ENCODE assay signal across 8 cellular contexts in the genomic region with DNA sequence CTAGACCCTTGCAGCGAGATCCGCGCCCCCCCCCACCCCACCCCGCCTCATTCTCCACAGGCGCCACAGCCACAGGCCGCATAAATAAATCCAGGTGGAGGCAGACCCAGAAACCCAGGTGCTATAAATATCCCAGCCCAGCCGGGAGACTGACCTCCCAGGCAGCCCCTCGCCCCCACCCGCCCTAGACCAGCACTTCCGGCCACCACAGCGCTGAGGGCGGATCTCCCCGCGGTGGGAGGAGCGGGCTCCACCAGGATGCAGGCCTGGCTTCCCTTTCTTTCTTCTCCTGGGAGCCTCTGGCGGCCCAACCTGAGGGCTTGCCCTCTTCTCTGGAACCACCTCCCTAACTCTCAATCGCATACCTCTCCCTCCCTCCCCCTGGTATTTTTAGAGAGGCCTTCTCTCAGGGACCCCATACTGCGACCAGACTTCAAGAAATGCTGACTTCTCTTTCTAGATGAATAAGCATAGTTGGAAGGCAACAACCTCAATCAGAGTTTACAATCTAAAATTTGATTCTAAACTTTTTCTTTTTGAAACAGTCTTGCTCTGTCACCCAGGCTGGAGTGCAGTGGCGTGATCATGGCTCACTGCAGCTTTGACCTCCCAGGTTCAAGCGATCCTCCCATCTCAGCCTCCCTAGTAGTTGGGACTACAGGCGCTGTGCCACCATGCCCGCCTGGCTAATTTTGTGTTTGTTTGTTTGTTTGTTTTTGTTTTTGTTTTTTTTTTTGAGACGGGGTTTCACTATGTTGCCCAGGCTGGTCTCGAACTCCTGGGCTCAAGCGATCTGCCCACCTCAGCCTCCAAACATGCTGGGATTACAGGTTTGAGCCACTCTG. TPM values are rescaled to one million over a fixed set of nuclear protein-coding genes. Genes with fewer than 3 reads are reported as not detected.
DNase-seq lines count a peak whose midpoint lies in the region; ATAC-seq lines count a peak whose summit lies in the region.

No MANE protein-coding gene starts in this region.

- H3K9me3 Mint-ChIP-seq in activated T-helper 1 cell treated with anti-CD3 and anti-CD28 coated beads, Interleukin-12 subunit alpha, Interleukin-12 subunit beta, Interleukin-2, Interleukin-4 antibody, amounts not matched to agents 30 ng/mL and 10 ng/mL and 1 ng/mL, durations not matched to agents 14 hours and 24 hours and 36 hours = peaks cover 13% of the 10 kb centered on the region

- ATAC-seq in HG02970 (IDR thresholded peaks at IDR 0.05; ENCODE audit: low FRiP score, unreplicated experiment) (peak; percentile 5), left ventricle myocardium superior (peak; percentile 66), sciatic nerve (peak; percentile 75)

- H3K4me3 Mint-ChIP-seq in activated T-helper 1 cell treated with anti-CD3 and anti-CD28 coated beads, Interleukin-12 subunit alpha, Interleukin-12 subunit beta, Interleukin-2, Interleukin-4 antibody, amounts not matched to agents 30 ng/mL and 10 ng/mL and 1 ng/mL, durations not matched to agents 14 hours and 24 hours and 36 hours = peak overlapping the region; percentile 73

- peaks cover 9% of the 10 kb centered on the region for H3K9me3 ChIP-seq in ES-I3 (ENCODE audit: control insufficient read depth, insufficient read depth, low read length)

- intact Hi-C loops in activated T-helper 1 cell treated with anti-CD3 and anti-CD28 coated beads, Interleukin-12 subunit alpha, Interleukin-12 subunit beta, Interleukin-2, Interleukin-4 antibody, amounts not matched to agents 30 ng/mL and 10 ng/mL and 1 ng/mL, durations not matched to agents 14 hours and 24 hours and 36 hours (cut with micrococcal nuclease) = loop anchor here (1.0 to 10.0 kb wide), 5 partner anchors 30 to 1032 kb away; a partner anchor contains a TSS
- intact Hi-C loops in left ventricle myocardium superior (cut with micrococcal nuclease) = no loop called here
- intact Hi-C loops in sciatic nerve (cut with DNase I) = no loop called here

- peaks cover 8% of the 10 kb centered on the region for H3K36me3 Mint-ChIP-seq in activated T-helper 1 cell treated with anti-CD3 and anti-CD28 coated beads, Interleukin-12 subunit alpha, Interleukin-12 subunit beta, Interleukin-2, Interleukin-4 antibody, amounts not matched to agents 30 ng/mL and 10 ng/mL and 1 ng/mL, durations not matched to agents 14 hours and 24 hours and 36 hours (ENCODE audit: low read depth)

- no peaks in the 10 kb centered on the region for H3K27me3 Mint-ChIP-seq in activated T-helper 1 cell treated with anti-CD3 and anti-CD28 coated beads, Interleukin-12 subunit alpha, Interleukin-12 subunit beta, Interleukin-2, Interleukin-4 antibody, amounts not matched to agents 30 ng/mL and 10 ng/mL and 1 ng/mL, durations not matched to agents 14 hours and 24 hours and 36 hours (ENCODE audit: insufficient read depth)

- peak; percentile 39 for DNase-seq in activated T-helper 1 cell treated with anti-CD3 and anti-CD28 coated beads, Interleukin-12 subunit alpha, Interleukin-12 subunit beta, Interleukin-2, Interleukin-4 antibody, amounts not matched to agents 30 ng/mL and 10 ng/mL and 1 ng/mL, durations not matched to agents 14 hours and 24 hours and 36 hours (ENCODE audit: low spot score)
- DNase-seq in left ventricle myocardium superior (peak; percentile 72), sciatic nerve (ENCODE audit: low spot score) (peak; percentile 80), NCI-H524 treated with DMSO at 0.1 percent for 48 hours (lab: John Stamatoyannopoulos, UW) (no peak), LoVo (ENCODE audit: low spot score) (no peak), SIG-M5 treated with dmso at 0.1 percent for 504 hours (lab: John Stamatoyannopoulos, UW; ENCODE audit: unreplicated experiment) (no peak)

- peaks cover 22% of the 10 kb centered on the region for H3K4me1 ChIP-seq in ES-I3 (ENCODE audit: insufficient read depth, low read length)

- peaks cover 38% of the 10 kb centered on the region for H3K4me1 Mint-ChIP-seq in activated T-helper 1 cell treated with anti-CD3 and anti-CD28 coated beads, Interleukin-12 subunit alpha, Interleukin-12 subunit beta, Interleukin-2, Interleukin-4 antibody, amounts not matched to agents 30 ng/mL and 10 ng/mL and 1 ng/mL, durations not matched to agents 14 hours and 24 hours and 36 hours (ENCODE audit: low read depth)

- H3K9ac ChIP-seq in ES-I3 (ENCODE audit: low read depth, low read length) = peak overlapping the region; percentile 75

- H3K27ac Mint-ChIP-seq in activated T-helper 1 cell treated with anti-CD3 and anti-CD28 coated beads, Interleukin-12 subunit alpha, Interleukin-12 subunit beta, Interleukin-2, Interleukin-4 antibody, amounts not matched to agents 30 ng/mL and 10 ng/mL and 1 ng/mL, durations not matched to agents 14 hours and 24 hours and 36 hours = peak overlapping the region; percentile 94

- H3K36me3 ChIP-seq in ES-I3 (ENCODE audit: insufficient read depth, low read length) = no peaks in the 10 kb centered on the region

RNA-seq across cellular contexts. Expression of a gene that starts 55.0 kb away (rescaled TPM):
- total RNA-seq in activated T-helper 1 cell treated with anti-CD3 and anti-CD28 coated beads, Interleukin-12 subunit alpha, Interleukin-12 subunit beta, Interleukin-2, Interleukin-4 antibody, amounts not matched to agents 30 ng/mL and 10 ng/mL and 1 ng/mL, durations not matched to agents 14 hours and 24 hours and 36 hours = not detected in 2 replicates
- total RNA-seq in left ventricle myocardium superior = 77.1 TPM
- total RNA-seq in sciatic nerve = 367 TPM

Comparison
In these comparisons a context has a peak if more than half of its experiments do, and no peak if none do; other contexts are left out.
1. ATAC-seq: peak in every context shown above with its lines; median percentile 75 in sciatic nerve; 66 in left ventricle myocardium superior; 5 in HG02970.
2. DNase-seq: peak in activated T-helper 1 cell treated with anti-CD3 and anti-CD28 coated beads, Interleukin-12 subunit alpha, Interleukin-12 subunit beta, Interleukin-2, Interleukin-4 antibody, amounts not matched to agents 30 ng/mL and 10 ng/mL and 1 ng/mL, durations not matched to agents 14 hours and 24 hours and 36 hours (single experiment), left ventricle myocardium superior (single experiment) and sciatic nerve (single experiment); none in NCI-H524 treated with DMSO at 0.1 percent for 48 hours (single experiment), LoVo (single experiment) and SIG-M5 treated with dmso at 0.1 percent for 504 hours (single experiment).
3. RNA of a gene that starts 55.0 kb away (total RNA-seq): 367 TPM in sciatic nerve (single experiment) and 77.1 TPM in left ventricle myocardium superior (single experiment); not detected in activated T-helper 1 cell treated with anti-CD3 and anti-CD28 coated beads, Interleukin-12 subunit alpha, Interleukin-12 subunit beta, Interleukin-2, Interleukin-4 antibody, amounts not matched to agents 30 ng/mL and 10 ng/mL and 1 ng/mL, durations not matched to agents 14 hours and 24 hours and 36 hours; every median in the first group is over 10 times any median in the second.